In the genomic region with DNA sequence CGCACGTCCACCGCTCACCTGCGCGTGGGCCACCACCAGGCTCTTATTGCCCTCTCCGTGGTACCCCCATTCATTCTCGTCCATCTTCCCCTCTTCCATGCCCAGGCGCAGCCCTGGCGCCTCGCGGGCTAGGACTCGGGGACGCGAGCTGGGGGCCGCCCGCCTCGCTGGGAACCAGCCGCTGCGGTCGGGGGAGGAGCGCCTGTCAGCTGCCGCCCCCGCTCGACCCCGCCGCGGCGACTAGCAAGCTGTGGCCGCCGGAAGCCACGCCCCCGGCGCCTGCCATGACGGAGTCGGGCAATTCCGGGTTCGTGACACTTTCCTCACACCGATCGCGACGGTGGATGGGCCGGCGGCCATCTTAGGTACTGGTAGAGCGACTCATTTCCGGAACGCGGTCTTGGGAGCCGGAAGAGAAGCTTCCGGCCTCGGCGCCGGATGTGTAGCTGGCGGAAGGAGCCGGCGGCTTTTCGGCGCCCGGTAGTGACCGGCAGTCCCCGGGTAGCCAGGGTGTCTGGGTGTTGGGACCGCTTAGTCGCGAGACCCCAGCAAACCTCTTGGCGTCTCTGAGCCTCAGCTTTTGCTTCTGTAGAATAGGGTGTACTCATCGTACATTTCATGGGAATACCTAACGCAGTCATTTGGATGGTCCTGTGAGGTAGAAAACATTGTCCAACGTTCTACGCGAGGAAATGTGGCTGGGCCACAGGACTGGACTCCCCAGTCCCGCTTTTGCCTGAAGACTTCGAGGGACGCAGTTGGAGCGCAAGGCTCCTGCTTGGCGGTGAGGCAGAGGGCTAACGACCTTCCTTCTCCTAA, we compare ENCODE assay signal across 8 cellular contexts. TPM values are rescaled to one million over a fixed set of nuclear protein-coding genes. Genes with fewer than 3 reads are reported as not detected.
DNase-seq lines count a peak whose midpoint lies in the region; TF ChIP-seq lines count a peak whose summit lies in the region.

A gene with protein sequence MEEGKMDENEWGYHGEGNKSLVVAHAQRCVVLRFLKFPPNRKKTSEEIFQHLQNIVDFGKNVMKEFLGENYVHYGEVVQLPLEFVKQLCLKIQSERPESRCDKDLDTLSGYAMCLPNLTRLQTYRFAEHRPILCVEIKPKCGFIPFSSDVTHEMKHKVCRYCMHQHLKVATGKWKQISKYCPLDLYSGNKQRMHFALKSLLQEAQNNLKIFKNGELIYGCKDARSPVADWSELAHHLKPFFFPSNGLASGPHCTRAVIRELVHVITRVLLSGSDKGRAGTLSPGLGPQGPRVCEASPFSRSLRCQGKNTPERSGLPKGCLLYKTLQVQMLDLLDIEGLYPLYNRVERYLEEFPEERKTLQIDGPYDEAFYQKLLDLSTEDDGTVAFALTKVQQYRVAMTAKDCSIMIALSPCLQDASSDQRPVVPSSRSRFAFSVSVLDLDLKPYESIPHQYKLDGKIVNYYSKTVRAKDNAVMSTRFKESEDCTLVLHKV (minus strand): TSS at position 242 of the 819 bp plus-strand sequence. CDS start 143 bp downstream, at position 99.

- H3K27ac Mint-ChIP-seq in HFFc6, result peak within 1 kb of the TSS; percentile 97
- peak within 1 kb of the TSS; percentile 90 for H3K27ac Mint-ChIP-seq in activated naive CD4-positive, alpha-beta T cell treated with anti-CD3 and anti-CD28 coated beads for 36 hours

- CTCF ChIA-PET in activated naive CD4-positive, alpha-beta T cell treated with anti-CD3 and anti-CD28 coated beads for 36 hours (lab: Charles Lee), result interaction anchor here (0.7 to 2.5 kb wide), 4 partner anchors 16 to 139 kb away, joined by 3 to 9 read pairs (median 4); no protein-coding TSS in a partner anchor

- H3K27me3 Mint-ChIP-seq in HFFc6 (ENCODE audit: insufficient read depth), result no peaks in the 10 kb centered on the region; the same call in 1 of the 2 replicates
- no peaks in the 10 kb centered on the region for H3K27me3 Mint-ChIP-seq in activated naive CD4-positive, alpha-beta T cell treated with anti-CD3 and anti-CD28 coated beads for 36 hours (ENCODE audit: low read depth)

- in situ Hi-C loops in SK-MEL-5 (cut with HindIII; ENCODE audit: low pct_unique_long_range_greater_than_20kb, low sequenced_read_pairs), result no loop called here

- TF ChIP-seq CTCF in HFFc6 (IDR thresholded peaks at IDR 0.05), result no peak

- H3K9me3 Mint-ChIP-seq in HFFc6, result no peaks in the 10 kb centered on the region
- H3K9me3 Mint-ChIP-seq in activated naive CD4-positive, alpha-beta T cell treated with anti-CD3 and anti-CD28 coated beads for 36 hours, result no peaks in the 10 kb centered on the region

- H3K36me3 ChIP-seq in neuron (ENCODE audit: insufficient read depth, low read length), result peaks cover 12% of the 10 kb centered on the region

- H3K4me1 Mint-ChIP-seq in HFFc6 (ENCODE audit: low read depth), result peaks cover 41% of the 10 kb centered on the region
- H3K4me1 Mint-ChIP-seq in activated naive CD4-positive, alpha-beta T cell treated with anti-CD3 and anti-CD28 coated beads for 36 hours (ENCODE audit: low read depth), result peaks cover 26% of the 10 kb centered on the region

- peaks cover 15% of the 10 kb centered on the region for H3K4me1 ChIP-seq in neuron (ENCODE audit: insufficient read depth, low read length)

- peak; percentile 97 for DNase-seq in GM04504 (ENCODE audit: low read depth)
- peak; percentile 98 for DNase-seq in HFFc6
- peak; percentile 99 for DNase-seq in NAMALWA (ENCODE audit: low spot score)
- peak; percentile 99 for DNase-seq in SK-MEL-5 (ENCODE audit: low read depth, low spot score)
- peak; percentile 98 for DNase-seq in activated naive CD4-positive, alpha-beta T cell treated with anti-CD3 and anti-CD28 coated beads for 36 hours
- DNase-seq in foreskin melanocyte, result peak; percentile 97
- peak; percentile 98 for DNase-seq in stromal cell of bone marrow (ENCODE audit: low read depth)

- peaks cover 21% of the 10 kb centered on the region; the same call in 1 of the 2 replicates for H3K36me3 Mint-ChIP-seq in HFFc6 (ENCODE audit: low read depth)
- peaks cover 9% of the 10 kb centered on the region for H3K36me3 Mint-ChIP-seq in activated naive CD4-positive, alpha-beta T cell treated with anti-CD3 and anti-CD28 coated beads for 36 hours (ENCODE audit: low read depth)

- H3K4me3 ChIP-seq in neuron (ENCODE audit: low read length), result peak within 1 kb of the TSS; percentile 85

- no peaks in the 10 kb centered on the region for H3K27me3 ChIP-seq in neuron (ENCODE audit: insufficient read depth, low read length)

- intact Hi-C loops in activated naive CD4-positive, alpha-beta T cell treated with anti-CD3 and anti-CD28 coated beads for 36 hours (cut with micrococcal nuclease), result loop anchor here (1.0 to 10.0 kb wide), 7 partner anchors 95 to 1495 kb away; a partner anchor contains a TSS

- H3K9me3 ChIP-seq in neuron (ENCODE audit: low read length), result no peaks in the 10 kb centered on the region

- H2AFZ ChIP-seq in neuron (ENCODE audit: low read depth, low read length), result peak within 1 kb of the TSS; percentile 64

- peak within 1 kb of the TSS; percentile 96 for H3K4me3 Mint-ChIP-seq in HFFc6
- peak within 1 kb of the TSS; percentile 93 for H3K4me3 Mint-ChIP-seq in activated naive CD4-positive, alpha-beta T cell treated with anti-CD3 and anti-CD28 coated beads for 36 hours

RNA-seq across cellular contexts. Expression of the gene that starts here (rescaled TPM):
- total RNA-seq in HFFc6 (2021; fragmentation: NEBNext Ultra II Directional; extraction: Animal tissue kit (Norgen Biotek cat#: 25700)), result 10 to 100 TPM; 10.0 to 14.0 (median 12.5) TPM
- total RNA-seq in SK-MEL-5 (2014; rRNA removed; shearing (Covaris generic)), result 14.8 and 17.9 TPM in 2 replicates
- polyA plus RNA-seq in SK-MEL-5 (2015; cell fraction: cytosol; rRNA removed), result 10.6 and 18.8 TPM in 2 replicates
- polyA plus RNA-seq in SK-MEL-5 (2015; cell fraction: nucleus; rRNA removed), result 20.2 and 21.1 TPM in 2 replicates
- total RNA-seq in activated naive CD4-positive, alpha-beta T cell treated with anti-CD3 and anti-CD28 coated beads for 36 hours, result 1 to 10 TPM; 7.6 to 8.2 TPM

Comparison
In these comparisons a context has a peak if more than half of its experiments do, and no peak if none do; other contexts are left out.
1. Peak in every context shown above with its lines: DNase-seq and H3K4me3 ChIP-seq.